ENCODE assay signal across 11 cellular contexts in the genomic region with DNA sequence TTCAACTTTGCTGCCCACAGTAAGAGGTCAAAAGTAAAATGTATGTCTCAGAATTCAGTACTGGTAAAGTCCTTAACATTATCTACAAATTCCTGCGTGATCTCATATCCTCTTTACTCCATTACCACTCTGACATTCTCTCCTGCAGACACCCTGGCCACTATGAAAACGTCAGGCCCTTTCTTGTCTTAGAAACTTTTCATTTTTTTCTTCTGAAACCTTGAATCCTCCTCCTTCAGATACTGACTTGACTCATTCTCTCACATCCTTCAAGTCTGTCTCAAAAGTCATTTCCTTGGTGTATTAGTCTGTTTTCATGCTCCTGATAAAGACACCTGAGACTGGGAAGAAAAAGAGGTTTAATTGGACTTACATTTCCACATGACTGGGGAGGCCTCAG.
A peak's percentile ranks its signal among the peaks of the same experiment; 100 is the strongest.
DNase-seq lines count a peak whose midpoint lies in the region; ATAC-seq and TF ChIP-seq lines count a peak whose summit lies in the region.
"Had no signal": no experiment of that assay in that cellular context is flagged by ENCODE, and none has a peak within 500 bp of the region (broad histone marks: within the 10 kb centered on the region; RNA-seq: fewer than 3 reads in every experiment).

No MANE protein-coding gene starts in this region.

- H3K9me3 Mint-ChIP-seq in CD14-positive monocyte, result peaks cover 0 to 5% (median 3%) of the 10 kb centered on the region in 7 donors
- H3K9me3 Mint-ChIP-seq: activated CD4-positive, alpha-beta T cell treated with anti-CD3 and anti-CD28 coated beads, Interleukin-2, amount 10 ng/mL, durations not matched to agents 7 days and 5 days had no signal

- no peaks in the 10 kb centered on the region for H3K4me1 Mint-ChIP-seq in CD14-positive monocyte
- H3K4me1 Mint-ChIP-seq: activated CD4-positive, alpha-beta T cell treated with anti-CD3 and anti-CD28 coated beads, Interleukin-2, amount 10 ng/mL, durations not matched to agents 7 days and 5 days had no signal

- ATAC-seq in GM18520 (IDR thresholded peaks at IDR 0.05; ENCODE audit: unreplicated experiment), result peak; percentile 87
- ATAC-seq in GM21381 (IDR thresholded peaks at IDR 0.05; ENCODE audit: unreplicated experiment), result peak; percentile 83
- peak; percentile 84 for ATAC-seq in HG02938 (IDR thresholded peaks at IDR 0.05; ENCODE audit: unreplicated experiment)
- ATAC-seq: mucosa of descending colon had no signal

- no peaks in the 10 kb centered on the region for H3K36me3 Mint-ChIP-seq in CD14-positive monocyte

- TF ChIP-seq CTCF in CD14-positive monocyte (IDR thresholded peaks at IDR 0.05), result no peak

- no peak overlapping the region for H3K27ac Mint-ChIP-seq in CD14-positive monocyte
- H3K27ac Mint-ChIP-seq: activated CD4-positive, alpha-beta T cell treated with anti-CD3 and anti-CD28 coated beads, Interleukin-2, amount 10 ng/mL, durations not matched to agents 7 days and 5 days had no signal

- H3K4me3 Mint-ChIP-seq in CD14-positive monocyte, result no peak overlapping the region
- H3K4me3 Mint-ChIP-seq: activated CD4-positive, alpha-beta T cell treated with anti-CD3 and anti-CD28 coated beads, Interleukin-2, amount 10 ng/mL, durations not matched to agents 7 days and 5 days had no signal

- intact Hi-C loops in CD14-positive monocyte (cut with micrococcal nuclease), result no loop called here

- peaks cover 0 to 1% (median 0%) of the 10 kb centered on the region in 3 donors for H3K27me3 Mint-ChIP-seq in CD14-positive monocyte (ENCODE audit: low read depth in 3 of 3)
- H3K27me3 Mint-ChIP-seq: activated CD4-positive, alpha-beta T cell treated with anti-CD3 and anti-CD28 coated beads, Interleukin-2, amount 10 ng/mL, durations not matched to agents 7 days and 5 days had no signal

- peak; percentile 48 for DNase-seq in HT1080 (ENCODE audit: low read depth)
- no peak for DNase-seq in dermis blood vessel endothelial cell
- DNase-seq in NCI-H1105 (lab: John Stamatoyannopoulos, UW), result no peak
- no peak for DNase-seq in stimulated activated CD4-positive, alpha-beta T cell treated with anti-CD3 and anti-CD28 coated beads, Interleukin-4, amount 100 ng/mL, for 24 hours
- no peak for DNase-seq in CD14-positive monocyte (ENCODE audit: low spot score)
- DNase-seq: activated CD4-positive, alpha-beta T cell treated with anti-CD3 and anti-CD28 coated beads, Interleukin-2, amount 10 ng/mL, durations not matched to agents 7 days and 5 days; mucosa of descending colon; stomach had no signal
